ENCODE assay signal across 8 cellular contexts in the genomic region with DNA sequence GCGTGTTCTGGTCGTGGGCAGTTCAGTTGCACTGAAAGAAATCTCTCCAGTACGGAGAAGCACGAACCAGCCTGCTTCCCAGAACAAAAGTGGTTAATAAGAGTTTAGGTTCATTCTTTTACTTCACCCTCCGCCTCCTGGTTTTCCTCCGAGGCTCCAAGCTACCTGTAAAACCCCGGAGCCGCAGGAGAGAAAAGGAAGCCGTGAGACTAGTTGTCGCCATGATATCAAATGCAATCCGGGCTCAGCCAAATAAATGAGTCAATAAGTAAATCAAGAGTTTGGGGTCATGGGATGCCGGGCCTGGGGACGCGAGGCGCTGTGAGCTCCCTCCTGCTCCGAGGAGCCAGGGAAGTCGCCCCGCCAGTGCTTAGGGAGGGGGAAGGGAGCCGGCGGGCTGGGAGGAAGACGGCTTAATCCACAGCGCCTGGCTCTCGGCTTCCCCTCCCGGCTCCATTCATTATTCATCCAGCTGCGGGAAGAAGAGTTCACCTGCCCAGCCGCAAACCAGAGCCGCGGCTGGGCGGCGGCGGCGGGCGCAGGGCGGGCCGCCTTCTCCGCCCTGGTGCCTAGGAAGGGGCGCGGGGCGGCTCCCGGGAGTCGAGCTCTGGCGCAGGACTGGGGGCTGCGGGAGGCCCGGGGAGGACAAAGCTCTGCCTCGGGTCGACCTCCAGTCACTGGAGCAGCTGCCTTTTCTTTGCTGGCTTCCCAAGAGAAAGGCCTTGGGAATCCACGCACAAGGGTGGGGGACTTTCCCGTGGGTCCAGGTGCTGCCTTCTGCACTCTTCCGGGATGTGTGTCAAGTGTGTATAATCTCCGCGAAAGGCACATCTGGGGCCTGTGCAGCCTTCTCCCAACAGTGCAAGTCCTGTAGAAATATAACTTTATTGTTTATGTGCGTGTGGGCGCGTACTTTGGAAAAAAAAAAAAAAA. TPM values are rescaled to one million over a fixed set of nuclear protein-coding genes. Genes with fewer than 3 reads are reported as not detected.
A peak's percentile ranks its signal among the peaks of the same experiment; 100 is the strongest.
DNase-seq lines count a peak whose midpoint lies in the region; ATAC-seq and TF ChIP-seq lines count a peak whose summit lies in the region.

No MANE protein-coding gene starts in this region.

- H3K4me1 Mint-ChIP-seq in activated naive CD4-positive, alpha-beta T cell treated with anti-CD3 and anti-CD28 coated beads, Interleukin-2, amount 10 ng/mL, durations not matched to agents 7 days and 5 days: peaks cover 30% of the 10 kb centered on the region

- H3K27me3 Mint-ChIP-seq in activated naive CD4-positive, alpha-beta T cell treated with anti-CD3 and anti-CD28 coated beads, Interleukin-2, amount 10 ng/mL, durations not matched to agents 7 days and 5 days: peaks cover 69% of the 10 kb centered on the region

- ATAC-seq in body of pancreas (peak; percentile 47), gastrocnemius medialis (peak; percentile 27 to 32)

- H3K4me3 ChIP-seq in body of pancreas: peak overlapping the region; percentile 33 to 42
- H3K4me3 ChIP-seq in iPS-18c (ENCODE audit: insufficient read depth, low read depth, low read length): peak overlapping the region; percentile 75
- H3K4me3 ChIP-seq in gastrocnemius medialis: peak overlapping the region; percentile 75 to 84 (median 82)

- peak overlapping the region; percentile 74 for H3K4me3 Mint-ChIP-seq in activated naive CD4-positive, alpha-beta T cell treated with anti-CD3 and anti-CD28 coated beads, Interleukin-2, amount 10 ng/mL, durations not matched to agents 7 days and 5 days

- no peaks in the 10 kb centered on the region for H3K36me3 ChIP-seq in body of pancreas (replicated peaks in 1 of 2; ENCODE audit: insufficient read depth in 1 of 2, low read depth in 2 of 2)
- H3K36me3 ChIP-seq in gastrocnemius medialis: no peaks in the 10 kb centered on the region

- no peaks in the 10 kb centered on the region for H3K9me3 Mint-ChIP-seq in activated naive CD4-positive, alpha-beta T cell treated with anti-CD3 and anti-CD28 coated beads, Interleukin-2, amount 10 ng/mL, durations not matched to agents 7 days and 5 days

- H3K27ac ChIP-seq in body of pancreas (peak overlapping the region; percentile 52 to 93 (median 74)), gastrocnemius medialis (peak overlapping the region; percentile 84 to 94 (median 92))

- CTCF ChIA-PET in activated naive CD4-positive, alpha-beta T cell treated with anti-CD3 and anti-CD28 coated beads, Interleukin-2, amount 10 ng/mL, durations not matched to agents 7 days and 5 days (lab: Charles Lee): interaction anchor here (0.7 to 2.5 kb wide), 16 partner anchors 8 to 808 kb away, joined by 3 to 7 read pairs (median 4); no protein-coding TSS in a partner anchor

- H3K27ac Mint-ChIP-seq in activated naive CD4-positive, alpha-beta T cell treated with anti-CD3 and anti-CD28 coated beads, Interleukin-2, amount 10 ng/mL, durations not matched to agents 7 days and 5 days: no peak overlapping the region

- H3K4me1 ChIP-seq in body of pancreas (peaks cover 8% of the 10 kb centered on the region), gastrocnemius medialis (peaks cover 0 to 11% of the 10 kb centered on the region in 2 donors)

- no peaks in the 10 kb centered on the region for H3K9me3 ChIP-seq in body of pancreas
- H3K9me3 ChIP-seq in iPS-18c (ENCODE audit: control insufficient read depth, insufficient read depth, low read length): no peaks in the 10 kb centered on the region
- H3K9me3 ChIP-seq in gastrocnemius medialis: no peaks in the 10 kb centered on the region

- TF ChIP-seq POLR2A in body of pancreas (IDR thresholded peaks at IDR 0.05): peak; percentile 8 to 46 (median 38)
- peak in 1 of 2 donors; percentile 39 for TF ChIP-seq POLR2A in gastrocnemius medialis (IDR thresholded peaks at IDR 0.05)

- no peak for DNase-seq in activated naive CD4-positive, alpha-beta T cell treated with anti-CD3 and anti-CD28 coated beads, Interleukin-2, amount 10 ng/mL, durations not matched to agents 7 days and 5 days
- DNase-seq in activated naive CD4-positive, alpha-beta T cell treated with Interleukin-2 at 50 U/mL for 16 hours: no peak
- DNase-seq in NCI-H526 (lab: John Stamatoyannopoulos, UW): peak; percentile 32 to 61
- peak; percentile 48 to 61 (median 53) for DNase-seq in body of pancreas
- DNase-seq in gastrocnemius medialis: peak; percentile 27 to 45
- no peak for DNase-seq in activated CD4-positive, CD25-positive, alpha-beta regulatory T cell treated with anti-CD3 and anti-CD28 coated beads, Interleukin-2, amount 50 U/mL, for 72 hours
- no peak for DNase-seq in NOMO-1 (lab: John Stamatoyannopoulos, UW; ENCODE audit: unreplicated experiment in 2 of 2)

- no peaks in the 10 kb centered on the region for H3K27me3 ChIP-seq in body of pancreas
- no peaks in the 10 kb centered on the region for H3K27me3 ChIP-seq in gastrocnemius medialis

- in situ Hi-C loops in gastrocnemius medialis (cut with MboI; ENCODE audit: low sequenced_read_pairs in 4 of 4): no loop called here

- 1 to 2% methylated on average over 43 to 54 of the region's 54 CpGs for WGBS in body of pancreas, 2 donors

- no peak for TF ChIP-seq CTCF in body of pancreas (IDR thresholded peaks at IDR 0.05)
- TF ChIP-seq CTCF in gastrocnemius medialis (IDR thresholded peaks at IDR 0.05 in 4 of 5, conservative IDR thresholded peaks at IDR 0.05 in 1 of 5): no peak

- peaks cover 1% of the 10 kb centered on the region for H3K36me3 Mint-ChIP-seq in activated naive CD4-positive, alpha-beta T cell treated with anti-CD3 and anti-CD28 coated beads, Interleukin-2, amount 10 ng/mL, durations not matched to agents 7 days and 5 days

- intact Hi-C loops in body of pancreas (cut with DNase I) (no loop called here), gastrocnemius medialis (cut with DNase I; ENCODE audit: low total_unique reads) (loop anchor here (2.0 to 5.0 kb wide), 4 partner anchors 62 to 242 kb away; a partner anchor contains a TSS)

RNA-seq across cellular contexts. Expression of a gene that starts 1.7 kb away (rescaled TPM):
- 10 to 100 TPM; 22.6 to 24.4 TPM for total RNA-seq in body of pancreas
- under 1 TPM; 0.39 to 0.64 (median 0.46) TPM for total RNA-seq in gastrocnemius medialis

Comparison
In these comparisons a context has a peak if more than half of its experiments do, and no peak if none do; other contexts are left out.
1. DNase-seq: peak in NCI-H526 (2 of 2), body of pancreas (4 of 4) and gastrocnemius medialis (2 of 2); none in activated naive CD4-positive, alpha-beta T cell treated with anti-CD3 and anti-CD28 coated beads, Interleukin-2, amount 10 ng/mL, durations not matched to agents 7 days and 5 days (single experiment), activated naive CD4-positive, alpha-beta T cell treated with Interleukin-2 at 50 U/mL for 16 hours (single experiment), activated CD4-positive, CD25-positive, alpha-beta regulatory T cell treated with anti-CD3 and anti-CD28 coated beads, Interleukin-2, amount 50 U/mL, for 72 hours (single experiment) and NOMO-1 (0 of 2).
2. RNA of a gene that starts 1.7 kb away (total RNA-seq): 22.6 to 24.4 TPM in body of pancreas; 0.39 to 0.64 TPM in gastrocnemius medialis; every median in the first group is over 10 times any median in the second.
3. Peak in every context shown above with its lines, with median percentiles within 50 percentile points of each other: H3K4me3 ChIP-seq.